ENCODE assay signal across 21 cellular contexts in the genomic region with DNA sequence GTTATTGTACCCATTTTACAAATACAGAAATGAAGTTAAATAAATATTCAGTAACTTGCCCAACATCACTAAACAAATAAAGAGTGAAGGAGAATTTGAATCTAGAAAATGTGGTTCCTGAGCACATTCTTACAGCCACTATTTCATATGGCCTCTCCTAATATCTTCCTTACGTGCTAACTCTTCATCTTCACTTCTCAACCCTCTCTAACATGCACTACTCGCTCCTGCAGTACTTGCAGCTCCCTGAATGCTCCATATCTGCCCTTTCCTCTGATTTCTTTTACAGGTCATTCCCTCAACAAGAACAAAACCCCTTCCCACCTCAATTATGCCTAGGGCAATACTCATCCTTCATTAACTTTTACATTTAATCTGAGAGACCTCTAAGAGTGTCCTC.
"Had no signal": no experiment of that assay in that cellular context is flagged by ENCODE, and none has a peak within 500 bp of the region (broad histone marks: within the 10 kb centered on the region; RNA-seq: fewer than 3 reads in every experiment).

No MANE protein-coding gene starts in this region.

- H3K4me1 Mint-ChIP-seq: activated CD4-positive, alpha-beta T cell treated with anti-CD3 and anti-CD28 coated beads, Interleukin-2, amount 10 ng/mL, durations not matched to agents 7 days and 5 days; activated CD8-positive, alpha-beta memory T cell treated with anti-CD3 and anti-CD28 coated beads, Interleukin-2, amount 10 ng/mL, durations not matched to agents 7 days and 5 days; activated naive CD8-positive, alpha-beta T cell treated with anti-CD3 and anti-CD28 coated beads, Interleukin-2, amount 50 U/mL, for 24 hours; memory B cell had no signal

- ATAC-seq: activated CD8-positive, alpha-beta memory T cell treated with anti-CD3 and anti-CD28 coated beads, Interleukin-2, amount 10 ng/mL, durations not matched to agents 7 days and 5 days; activated CD8-positive, alpha-beta T cell treated with anti-CD3 and anti-CD28 coated beads for 36 hours; activated naive CD8-positive, alpha-beta T cell treated with anti-CD3 and anti-CD28 coated beads, Interleukin-2, amount 50 U/mL, for 24 hours; heart left ventricle; natural killer cell treated with Interleukin-12 subunit alpha and Interleukin-12 subunit beta and Interleukin-15 and Interleukin-18, amount 100 ng/mL, for 72 hours; psoas muscle had no signal

- H3K4me3 ChIP-seq: heart left ventricle, ovary, psoas muscle, right atrium auricular region, spleen, upper lobe of left lung had no signal

- H3K4me3 Mint-ChIP-seq: activated CD4-positive, alpha-beta T cell treated with anti-CD3 and anti-CD28 coated beads, Interleukin-2, amount 10 ng/mL, durations not matched to agents 7 days and 5 days; activated CD8-positive, alpha-beta memory T cell treated with anti-CD3 and anti-CD28 coated beads, Interleukin-2, amount 10 ng/mL, durations not matched to agents 7 days and 5 days; activated CD8-positive, alpha-beta T cell treated with anti-CD3 and anti-CD28 coated beads for 36 hours; activated naive CD8-positive, alpha-beta T cell treated with anti-CD3 and anti-CD28 coated beads, Interleukin-2, amount 50 U/mL, for 24 hours; activated T-helper 1 cell treated with anti-CD3 and anti-CD28 coated beads, Interleukin-12 subunit alpha, Interleukin-12 subunit beta, Interleukin-2, Interleukin-4 antibody, amounts not matched to agents 30 ng/mL and 10 ng/mL and 1 ng/mL, durations not matched to agents 14 hours and 24 hours and 36 hours; brain; dendritic cell treated with granulocyte-macrophage colony-stimulating factor and Interleukin-4, amounts not matched to agents 40 ng/mL and 50 ng/mL, for 4 days; memory B cell; natural killer cell treated with Interleukin-12 subunit alpha and Interleukin-12 subunit beta and Interleukin-15 and Interleukin-18, amount 100 ng/mL, for 72 hours had no signal

- H3K9me3 Mint-ChIP-seq: activated CD4-positive, alpha-beta T cell treated with anti-CD3 and anti-CD28 coated beads, Interleukin-2, amount 10 ng/mL, durations not matched to agents 7 days and 5 days; activated CD8-positive, alpha-beta T cell treated with anti-CD3 and anti-CD28 coated beads for 36 hours; activated T-helper 1 cell treated with anti-CD3 and anti-CD28 coated beads, Interleukin-12 subunit alpha, Interleukin-12 subunit beta, Interleukin-2, Interleukin-4 antibody, amounts not matched to agents 30 ng/mL and 10 ng/mL and 1 ng/mL, durations not matched to agents 14 hours and 24 hours and 36 hours; brain; memory B cell had no signal

- DNase-seq: activated CD4-positive, alpha-beta T cell treated with anti-CD3 and anti-CD28 coated beads, Interleukin-2, amount 10 ng/mL, durations not matched to agents 7 days and 5 days; activated CD4-positive, CD25-positive, alpha-beta regulatory T cell treated with anti-CD3 and anti-CD28 coated beads, Interleukin-2, amount 50 U/mL, for 72 hours; activated CD8-positive, alpha-beta memory T cell treated with anti-CD3 and anti-CD28 coated beads, Interleukin-2, amount 10 ng/mL, durations not matched to agents 7 days and 5 days; activated CD8-positive, alpha-beta T cell treated with anti-CD3 and anti-CD28 coated beads for 36 hours; activated gamma-delta T cell; activated naive CD4-positive, alpha-beta T cell treated with anti-CD3 and anti-CD28 coated beads, Interleukin-2, amount 50 U/mL, for 16 hours; activated naive CD8-positive, alpha-beta T cell treated with anti-CD3 and anti-CD28 coated beads, Interleukin-2, amount 50 U/mL, for 24 hours; effector CD4-positive, alpha-beta T cell; heart left ventricle; ovary; psoas muscle; spleen; stimulated activated CD4-positive, alpha-beta T cell treated with anti-CD3 and anti-CD28 coated beads, Interleukin-4, amount 100 ng/mL, for 1 hour; stimulated activated naive CD4-positive, alpha-beta T cell treated with Interleukin-2 at 50 U/mL for 16 hours; upper lobe of left lung had no signal

- H3K27ac Mint-ChIP-seq: activated CD4-positive, alpha-beta T cell treated with anti-CD3 and anti-CD28 coated beads, Interleukin-2, amount 10 ng/mL, durations not matched to agents 7 days and 5 days; activated CD8-positive, alpha-beta memory T cell treated with anti-CD3 and anti-CD28 coated beads, Interleukin-2, amount 10 ng/mL, durations not matched to agents 7 days and 5 days; activated CD8-positive, alpha-beta T cell treated with anti-CD3 and anti-CD28 coated beads for 36 hours; activated naive CD8-positive, alpha-beta T cell treated with anti-CD3 and anti-CD28 coated beads, Interleukin-2, amount 50 U/mL, for 24 hours; activated T-helper 1 cell treated with anti-CD3 and anti-CD28 coated beads, Interleukin-12 subunit alpha, Interleukin-12 subunit beta, Interleukin-2, Interleukin-4 antibody, amounts not matched to agents 30 ng/mL and 10 ng/mL and 1 ng/mL, durations not matched to agents 14 hours and 24 hours and 36 hours; brain; dendritic cell treated with granulocyte-macrophage colony-stimulating factor and Interleukin-4, amounts not matched to agents 40 ng/mL and 50 ng/mL, for 4 days; memory B cell; natural killer cell treated with Interleukin-12 subunit alpha and Interleukin-12 subunit beta and Interleukin-15 and Interleukin-18, amount 100 ng/mL, for 72 hours had no signal

- H3K27me3 Mint-ChIP-seq: activated CD4-positive, alpha-beta T cell treated with anti-CD3 and anti-CD28 coated beads, Interleukin-2, amount 10 ng/mL, durations not matched to agents 7 days and 5 days; activated CD8-positive, alpha-beta memory T cell treated with anti-CD3 and anti-CD28 coated beads, Interleukin-2, amount 10 ng/mL, durations not matched to agents 7 days and 5 days; activated CD8-positive, alpha-beta T cell treated with anti-CD3 and anti-CD28 coated beads for 36 hours; activated naive CD8-positive, alpha-beta T cell treated with anti-CD3 and anti-CD28 coated beads, Interleukin-2, amount 50 U/mL, for 24 hours; dendritic cell treated with granulocyte-macrophage colony-stimulating factor and Interleukin-4, amounts not matched to agents 40 ng/mL and 50 ng/mL, for 4 days; natural killer cell treated with Interleukin-12 subunit alpha and Interleukin-12 subunit beta and Interleukin-15 and Interleukin-18, amount 100 ng/mL, for 72 hours had no signal

- H3K36me3 Mint-ChIP-seq: activated CD8-positive, alpha-beta memory T cell treated with anti-CD3 and anti-CD28 coated beads, Interleukin-2, amount 10 ng/mL, durations not matched to agents 7 days and 5 days; brain; memory B cell; natural killer cell treated with Interleukin-12 subunit alpha and Interleukin-12 subunit beta and Interleukin-15 and Interleukin-18, amount 100 ng/mL, for 72 hours had no signal
